In the genomic region with DNA sequence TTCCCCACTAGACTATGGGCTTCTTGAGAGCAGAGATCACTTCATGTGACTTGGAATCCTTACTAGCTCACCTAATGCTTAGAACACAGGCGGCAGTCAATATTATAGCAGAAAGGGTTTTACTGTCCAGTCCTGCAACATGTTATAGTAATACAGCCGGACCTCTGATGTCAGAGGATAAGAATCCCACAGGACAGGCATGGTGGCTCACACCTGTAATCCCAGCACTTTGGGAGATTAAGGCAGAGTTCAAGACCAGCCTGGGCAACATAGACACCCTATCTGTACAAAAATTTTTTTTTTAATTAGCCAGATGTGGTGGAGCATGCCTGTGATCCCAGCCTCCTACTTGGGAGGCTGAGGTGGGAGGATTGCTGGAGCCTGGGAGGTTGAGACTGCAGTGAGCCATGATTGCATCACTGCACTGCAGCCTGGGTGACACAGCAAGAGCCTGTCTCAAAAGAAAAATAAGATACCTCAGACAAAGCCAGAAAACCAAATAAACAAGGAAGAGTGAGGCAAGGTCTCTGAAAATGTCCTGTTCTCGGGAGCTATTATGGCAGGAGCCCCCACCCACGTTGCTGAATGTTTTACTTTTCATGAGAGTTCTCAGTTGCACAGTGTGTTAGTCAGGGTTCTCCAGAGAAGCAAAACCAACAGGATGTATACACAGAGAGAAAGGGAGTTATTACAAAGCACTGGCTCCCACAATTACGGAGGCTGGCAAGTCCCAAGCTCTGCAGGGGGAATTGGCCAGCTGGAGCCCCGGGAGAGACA, we compare ENCODE assay signal across 18 cellular contexts.
DNase-seq lines count a peak whose midpoint lies in the region; ATAC-seq and TF ChIP-seq lines count a peak whose summit lies in the region.
"Had no signal": no experiment of that assay in that cellular context is flagged by ENCODE, and none has a peak within 500 bp of the region (broad histone marks: within the 10 kb centered on the region; RNA-seq: fewer than 3 reads in every experiment).

No MANE protein-coding gene starts in this region.

- in situ Hi-C loops in mammary epithelial cell (cut with MboI; ENCODE audit: low sequenced_read_pairs in 2 of 2): no loop called here

- H3K27me3 ChIP-seq in mammary epithelial cell (ENCODE audit: insufficient read depth, low read length) (peaks cover 2% of the 10 kb centered on the region), adipocyte (replicated peaks; ENCODE audit: control insufficient read depth, insufficient read depth, low read length) (peaks cover 7% of the 10 kb centered on the region), smooth muscle cell (ENCODE audit: low read depth) (peaks cover 5% of the 10 kb centered on the region), uterus (no peaks in the 10 kb centered on the region), lower lobe of right lung (ENCODE audit: low read depth) (no peaks in the 10 kb centered on the region)

- intact Hi-C loops in MCF 10A (cut with micrococcal nuclease): no loop called here
- intact Hi-C loops in mammary epithelial cell (cut with micrococcal nuclease): no loop called here
- intact Hi-C loops in uterus (cut with DNase I; ENCODE audit: low total_unique reads): no loop called here
- intact Hi-C loops in lower lobe of right lung (cut with DNase I): no loop called here

- no peaks in the 10 kb centered on the region for H3K9me3 ChIP-seq in mammary epithelial cell (replicated peaks; ENCODE audit: insufficient read depth, low read length)
- no peaks in the 10 kb centered on the region for H3K9me3 ChIP-seq in adipocyte (ENCODE audit: control insufficient read depth, low read length)
- H3K9me3 ChIP-seq in smooth muscle cell (replicated peaks; ENCODE audit: low read depth): no peaks in the 10 kb centered on the region
- H3K9me3 ChIP-seq in uterus: no peaks in the 10 kb centered on the region
- no peaks in the 10 kb centered on the region for H3K9me3 ChIP-seq in lower lobe of right lung

- H3K27ac Mint-ChIP-seq in MCF 10A (ENCODE audit: low read depth, unreplicated experiment): no peak overlapping the region
- H3K27ac Mint-ChIP-seq: activated naive CD4-positive, alpha-beta T cell treated with anti-CD3 and anti-CD28 coated beads, Interleukin-2, amount 50 U/mL, for 72 hours; type B pancreatic cell had no signal

- WGBS in mammary epithelial cell (ENCODE audit: low coverage, missing lambda C conversion rate): 77% methylated on average over 6 of the region's 6 CpGs
- 66% methylated on average over 6 of the region's 6 CpGs for WGBS in smooth muscle cell (ENCODE audit: low lambda C conversion rate)

- no peak overlapping the region for H3K27ac ChIP-seq in mammary epithelial cell (ENCODE audit: insufficient read depth, low read depth, low read length)
- no peak overlapping the region for H3K27ac ChIP-seq in smooth muscle cell (ENCODE audit: low read depth)
- H3K27ac ChIP-seq in uterus: no peak overlapping the region
- no peak overlapping the region for H3K27ac ChIP-seq in lower lobe of right lung
- H3K27ac ChIP-seq: skin epidermis had no signal

- peaks cover 7% of the 10 kb centered on the region for H3K4me1 Mint-ChIP-seq in MCF 10A (ENCODE audit: insufficient read depth, unreplicated experiment)

- H4K20me1 ChIP-seq in mammary epithelial cell (ENCODE audit: insufficient read depth, low read length): no peaks in the 10 kb centered on the region
- H4K20me1 ChIP-seq in smooth muscle cell (ENCODE audit: low read depth): no peaks in the 10 kb centered on the region

- BruUV-seq in MCF 10A (replicated peaks; lab: Mats Ljungman, UMichigan) (no TSS peak), mammary epithelial cell (replicated peaks; lab: Mats Ljungman, UMichigan) (no TSS peak)

- H3K4me1 ChIP-seq in mammary epithelial cell (ENCODE audit: insufficient read depth, low read length): no peaks in the 10 kb centered on the region
- peaks cover 9% of the 10 kb centered on the region for H3K4me1 ChIP-seq in adipocyte (ENCODE audit: control insufficient read depth, insufficient read depth, low read length)
- H3K4me1 ChIP-seq in smooth muscle cell (ENCODE audit: low read depth): no peaks in the 10 kb centered on the region
- no peaks in the 10 kb centered on the region for H3K4me1 ChIP-seq in uterus
- no peaks in the 10 kb centered on the region for H3K4me1 ChIP-seq in lower lobe of right lung

- no peak overlapping the region for H3K4me2 ChIP-seq in mammary epithelial cell (ENCODE audit: insufficient read depth, low read depth, low read length)
- H3K4me2 ChIP-seq in smooth muscle cell: no peak overlapping the region

- ATAC-seq in lower lobe of right lung: no peak
- ATAC-seq: activated naive CD4-positive, alpha-beta T cell treated with anti-CD3 and anti-CD28 coated beads, Interleukin-2, amount 50 U/mL, for 72 hours had no signal

- H3K36me3 Mint-ChIP-seq in MCF 10A (ENCODE audit: insufficient read depth, unreplicated experiment): no peaks in the 10 kb centered on the region
- H3K36me3 Mint-ChIP-seq: activated naive CD4-positive, alpha-beta T cell treated with anti-CD3 and anti-CD28 coated beads, Interleukin-2, amount 50 U/mL, for 72 hours; type B pancreatic cell had no signal

- H3K79me2 ChIP-seq in mammary epithelial cell (ENCODE audit: insufficient read depth, low read length): no peaks in the 10 kb centered on the region
- no peaks in the 10 kb centered on the region for H3K79me2 ChIP-seq in smooth muscle cell (ENCODE audit: low read depth)

- POLR2A ChIA-PET in MCF 10A (lab: Yijun Ruan, JAX): no interaction called here

- H3K9me3 Mint-ChIP-seq in MCF 10A (ENCODE audit: unreplicated experiment): no peaks in the 10 kb centered on the region
- H3K9me3 Mint-ChIP-seq: activated naive CD4-positive, alpha-beta T cell treated with anti-CD3 and anti-CD28 coated beads, Interleukin-2, amount 50 U/mL, for 72 hours; type B pancreatic cell had no signal

- no peak for TF ChIP-seq POLR2A in uterus (IDR thresholded peaks at IDR 0.05)

- CTCF ChIA-PET in MCF 10A (lab: Yijun Ruan, JAX) (no interaction called here), mammary epithelial cell (lab: Charles Lee; ENCODE audit: low non-redundant PET) (no interaction called here)

- TF ChIP-seq CTCF in MCF 10A (IDR thresholded peaks at IDR 0.05; ENCODE audit: unreplicated experiment) (no peak), mammary epithelial cell (conservative IDR thresholded peaks at IDR 0.05 in 1 of 2, IDR thresholded peaks at IDR 0.05 in 1 of 2; ENCODE audit: extremely low read depth in 1 of 2, insufficient read depth in 1 of 2, low read depth in 1 of 2, low read length in 2 of 2) (no peak), smooth muscle cell (IDR thresholded peaks at IDR 0.05; ENCODE audit: borderline replicate concordance, insufficient read depth, poor library complexity, severe bottlenecking) (no peak), uterus (IDR thresholded peaks at IDR 0.05) (no peak), lower lobe of right lung (IDR thresholded peaks at IDR 0.05) (no peak)

- peak; percentile 20 for DNase-seq in MCF 10A (ENCODE audit: unreplicated experiment)
- no peak for DNase-seq in mammary epithelial cell
- DNase-seq in adipocyte (ENCODE audit: low read depth): peak; percentile 18
- DNase-seq in iris pigment epithelial cell (ENCODE audit: low read depth): peak; percentile 33
- DNase-seq in EL: no peak
- no peak for DNase-seq in smooth muscle cell (lab: John Stamatoyannopoulos, UW; ENCODE audit: unreplicated experiment)
- DNase-seq in uterus: no peak
- DNase-seq in lower lobe of right lung: no peak
- DNase-seq: ACHN; activated CD4-positive, alpha-beta T cell treated with anti-CD3 and anti-CD28 coated beads for 4 hours; H7; NCI-H187 treated with DMSO at 0.1 percent for 48 hours; NCI-H510A; occipital lobe; T-helper 9 cell had no signal

- H3K27me3 Mint-ChIP-seq in MCF 10A (ENCODE audit: insufficient read depth, unreplicated experiment): peaks cover 15% of the 10 kb centered on the region

- H2AFZ ChIP-seq in mammary epithelial cell (ENCODE audit: low read depth, low read length) (no peak overlapping the region), smooth muscle cell (ENCODE audit: low read depth) (no peak overlapping the region)

- H3K9ac ChIP-seq in mammary epithelial cell (ENCODE audit: insufficient read depth, low read length) (no peak overlapping the region), adipocyte (ENCODE audit: low read length) (no peak overlapping the region), smooth muscle cell (ENCODE audit: low read depth) (no peak overlapping the region)

- H3F3A ChIP-seq in smooth muscle cell (ENCODE audit: low read depth): no peaks in the 10 kb centered on the region

- H3K36me3 ChIP-seq in mammary epithelial cell (ENCODE audit: insufficient read depth, low read length): no peaks in the 10 kb centered on the region
- H3K36me3 ChIP-seq in adipocyte (ENCODE audit: control insufficient read depth, insufficient read depth, low read length, severe bottlenecking): no peaks in the 10 kb centered on the region
- H3K36me3 ChIP-seq in smooth muscle cell (ENCODE audit: low read depth): no peaks in the 10 kb centered on the region
- no peaks in the 10 kb centered on the region for H3K36me3 ChIP-seq in uterus
- H3K36me3 ChIP-seq in lower lobe of right lung: no peaks in the 10 kb centered on the region

- dilution Hi-C loops in mammary epithelial cell (cut with HindIII; ENCODE audit: low sequenced_read_pairs): no loop called here

- no peak overlapping the region for H3K4me3 ChIP-seq in mammary epithelial cell (replicated peaks in 1 of 3; ENCODE audit: insufficient read depth in 1 of 3, low read depth in 2 of 3, low read length in 3 of 3)
- no peak overlapping the region for H3K4me3 ChIP-seq in adipocyte (ENCODE audit: low read length)
- no peak overlapping the region for H3K4me3 ChIP-seq in smooth muscle cell
- no peak overlapping the region for H3K4me3 ChIP-seq in uterus
- H3K4me3 ChIP-seq in lower lobe of right lung: no peak overlapping the region
- H3K4me3 ChIP-seq: skin epidermis had no signal

- no peak overlapping the region for H3K4me3 Mint-ChIP-seq in MCF 10A (ENCODE audit: unreplicated experiment)
- H3K4me3 Mint-ChIP-seq: type B pancreatic cell had no signal

Comparison
In these comparisons a context has a peak if more than half of its experiments do, and no peak if none do; other contexts are left out.
1. DNase-seq: peak in MCF 10A (single experiment), adipocyte (single experiment) and iris pigment epithelial cell (single experiment); none in mammary epithelial cell (single experiment), EL (single experiment), smooth muscle cell (single experiment), uterus (0 of 2) and lower lobe of right lung (single experiment).